In genomic region chr11:116335891-116336290, GRCh38 we compare ENCODE assay signal across 16 cellular contexts.
"Had no signal": no experiment of that assay in that cellular context is flagged by ENCODE, and none has a peak within 500 bp of the region (broad histone marks: within the 10 kb centered on the region; RNA-seq: fewer than 3 reads in every experiment).

No MANE protein-coding gene starts in this region.

- DNase-seq: KBM-7; NCI-H1092; NCI-H1105 treated with DMSO at 0.1 percent for 48 hours; NCI-H1417 treated with DMSO at 0.1 percent for 48 hours; NCI-H1694 treated with DMSO at 0.1 percent for 48 hours; NCI-H1930; NCI-H2107; NCI-H226; NCI-H446 treated with DMSO at 0.1 percent for 48 hours; NCI-H526; NK-92 treated with Interleukin-12 subunit alpha and Interleukin-12 subunit beta, amount 100 ng/mL, for 24 hours; PC-3; SHP77; SK-N-SH had no signal

- H3K9ac ChIP-seq: SK-N-SH had no signal

- H3K27ac ChIP-seq: RWPE1 had no signal

- H3K4me2 ChIP-seq: SK-N-SH had no signal

- ATAC-seq: Panc1, PC-3 had no signal

- H3K9me3 ChIP-seq: SK-N-SH had no signal
